In genomic region chrX:84187501-84188319, GRCh38 we compare ENCODE assay signal across 8 cellular contexts. TPM values are rescaled to one million over a fixed set of nuclear protein-coding genes. Genes with fewer than 3 reads are reported as not detected.
DNase-seq lines count a peak whose midpoint lies in the region; ATAC-seq, FAIRE-seq and TF ChIP-seq lines count a peak whose summit lies in the region.

Gene RPS6KA6, minus strand, starts transcription at chrX:84188199. Its CDS starts 300 bp downstream, at chrX:84187899.

- peak; percentile 23 for DNase-seq in GM12892 (ENCODE audit: insufficient read length)
- DNase-seq in activated CD8-positive, alpha-beta T cell treated with anti-CD3 and anti-CD28 coated beads, Interleukin-2, amount 10 ng/mL, durations not matched to agents 7 days and 5 days: no peak
- peak; percentile 8 to 35 for DNase-seq in frontal cortex (ENCODE audit: low spot score in 2 of 2)
- peak; percentile 13 for DNase-seq in occipital lobe (lab: John Stamatoyannopoulos, UW)
- no peak for DNase-seq in DMS114 treated with DMSO at 0.1 percent for 48 hours (lab: John Stamatoyannopoulos, UW; ENCODE audit: unreplicated experiment)
- no peak for DNase-seq in GF-D8 (lab: John Stamatoyannopoulos, UW)

- no peak for TF ChIP-seq POLR2A in GM12892 (IDR thresholded peaks at IDR 0.05; ENCODE audit: low read depth, low read length)

- H3K27ac ChIP-seq in 22Rv1: peak within 1 kb of the TSS; percentile 60

- no peaks in the 10 kb centered on the region for H3K9me3 Mint-ChIP-seq in activated CD8-positive, alpha-beta T cell treated with anti-CD3 and anti-CD28 coated beads, Interleukin-2, amount 10 ng/mL, durations not matched to agents 7 days and 5 days (ENCODE audit: insufficient read depth)

- H3K4me3 Mint-ChIP-seq in activated CD8-positive, alpha-beta T cell treated with anti-CD3 and anti-CD28 coated beads, Interleukin-2, amount 10 ng/mL, durations not matched to agents 7 days and 5 days: peak within 1 kb of the TSS; percentile 36

- FAIRE-seq in GM12892 (lab: Jason Lieb, UNC): no peak
- FAIRE-seq in frontal cortex (lab: Jason Lieb, UNC): no peak

- no peak within 1 kb of the TSS for H3K27ac Mint-ChIP-seq in activated CD8-positive, alpha-beta T cell treated with anti-CD3 and anti-CD28 coated beads, Interleukin-2, amount 10 ng/mL, durations not matched to agents 7 days and 5 days

- H3K36me3 Mint-ChIP-seq in activated CD8-positive, alpha-beta T cell treated with anti-CD3 and anti-CD28 coated beads, Interleukin-2, amount 10 ng/mL, durations not matched to agents 7 days and 5 days (ENCODE audit: low read depth): no peaks in the 10 kb centered on the region

- CTCF ChIA-PET in activated CD8-positive, alpha-beta T cell treated with anti-CD3 and anti-CD28 coated beads, Interleukin-2, amount 10 ng/mL, durations not matched to agents 7 days and 5 days (lab: Charles Lee): no interaction called here

- peaks cover 7% of the 10 kb centered on the region for H3K27me3 Mint-ChIP-seq in activated CD8-positive, alpha-beta T cell treated with anti-CD3 and anti-CD28 coated beads, Interleukin-2, amount 10 ng/mL, durations not matched to agents 7 days and 5 days (ENCODE audit: low read depth)

- no peak for TF ChIP-seq CTCF in 22Rv1 (IDR thresholded peaks at IDR 0.05)

- POLR2A ChIA-PET in activated CD8-positive, alpha-beta T cell treated with anti-CD3 and anti-CD28 coated beads, Interleukin-2, amount 10 ng/mL, durations not matched to agents 7 days and 5 days (lab: Charles Lee): no interaction called here

- ATAC-seq in HG03460 (IDR thresholded peaks at IDR 0.05; ENCODE audit: unreplicated experiment): peak; percentile 54
- no peak for ATAC-seq in activated CD8-positive, alpha-beta T cell treated with anti-CD3 and anti-CD28 coated beads, Interleukin-2, amount 10 ng/mL, durations not matched to agents 7 days and 5 days

- H3K4me1 Mint-ChIP-seq in activated CD8-positive, alpha-beta T cell treated with anti-CD3 and anti-CD28 coated beads, Interleukin-2, amount 10 ng/mL, durations not matched to agents 7 days and 5 days (ENCODE audit: low read depth): no peaks in the 10 kb centered on the region

RNA-seq across cellular contexts. Expression of gene RPS6KA6, which starts in this region (rescaled TPM):
- 0.91 TPM for polyA plus RNA-seq in GM12892 (2012; ENCODE audit: missing spikeins)
- total RNA-seq in activated CD8-positive, alpha-beta T cell treated with anti-CD3 and anti-CD28 coated beads, Interleukin-2, amount 10 ng/mL, durations not matched to agents 7 days and 5 days: not detected
- total RNA-seq in frontal cortex (16.3 TPM), occipital lobe (26.8 TPM)

Comparison
In these comparisons a context has a peak if more than half of its experiments do, and no peak if none do; other contexts are left out.
1. RNA of gene RPS6KA6 (total RNA-seq): 26.8 TPM in occipital lobe (single experiment) and 16.3 TPM in frontal cortex (single experiment); not detected in activated CD8-positive, alpha-beta T cell treated with anti-CD3 and anti-CD28 coated beads, Interleukin-2, amount 10 ng/mL, durations not matched to agents 7 days and 5 days; every median in the first group is over 10 times any median in the second.
2. DNase-seq: peak in GM12892 (single experiment), frontal cortex (2 of 2) and occipital lobe (single experiment); none in activated CD8-positive, alpha-beta T cell treated with anti-CD3 and anti-CD28 coated beads, Interleukin-2, amount 10 ng/mL, durations not matched to agents 7 days and 5 days (single experiment), DMS114 treated with DMSO at 0.1 percent for 48 hours (single experiment) and GF-D8 (single experiment).